ENCODE assay signal across 1 cellular context in genomic region chr9:92183449-92183848, GRCh38.
TF ChIP-seq lines count a peak whose summit lies in the region.

No MANE protein-coding gene starts in this region.

TF ChIP-seq in K562, 482 proteins besides CTCF, POLR2A, EP300 and RAD21 (continued from another document and continues in another):
- peak; percentile 34; the same call in 1 of the 2 replicates for TF ChIP-seq MGA (IDR thresholded peaks at IDR 0.05)
- peak; percentile 80 for TF ChIP-seq CBFA2T3 (IDR thresholded peaks at IDR 0.05)
- TF ChIP-seq HMBOX1 (IDR thresholded peaks at IDR 0.05) = peak; percentile 89
- TF ChIP-seq FUS (optimal IDR thresholded peaks at IDR 0.05; ENCODE audit: low read depth, low read length) = no peak
- no peak for TF ChIP-seq DNMT1 (IDR thresholded peaks at IDR 0.05)
- no peak for TF ChIP-seq SIX5 (IDR thresholded peaks at IDR 0.05; ENCODE audit: borderline replicate concordance in 1 of 2, insufficient read depth in 1 of 2, low read depth in 1 of 2, low read length in 2 of 2)
- no peak for TF ChIP-seq TFAP4 (CRISPR knock-in tag; IDR thresholded peaks at IDR 0.05; ENCODE audit: borderline replicate concordance)
- peak; percentile 65; the same call in 1 of the 2 replicates for TF ChIP-seq ZNF740 (CRISPR knock-in tag; IDR thresholded peaks at IDR 0.05)
- no peak for TF ChIP-seq ZNF740 (tag; IDR thresholded peaks at IDR 0.05)
- no peak for TF ChIP-seq ZNF512 (tag; IDR thresholded peaks at IDR 0.05)
- no peak for TF ChIP-seq RBFOX2 (IDR thresholded peaks at IDR 0.05; ENCODE audit: low read depth, low read length)
- TF ChIP-seq E2F6 (IDR thresholded peaks at IDR 0.05; ENCODE audit: borderline replicate concordance in 1 of 2, extremely low read depth in 1 of 2, insufficient read depth in 1 of 2, insufficient read length in 1 of 2, low read depth in 1 of 2, low read length in 1 of 2, poor library complexity in 1 of 2, severe bottlenecking in 1 of 2) = peak in 1 of 2 experiments; percentile 54
- no peak for TF ChIP-seq POLR3A (IDR thresholded peaks at IDR 0.05; ENCODE audit: borderline replicate concordance, extremely low read depth, insufficient read depth, insufficient read length)
- TF ChIP-seq HDAC1 (IDR thresholded peaks at IDR 0.05) = no peak
- TF ChIP-seq CCAR2 (IDR thresholded peaks at IDR 0.05; ENCODE audit: low read depth, low read length) = no peak
- no peak for TF ChIP-seq RERE (CRISPR knock-in tag; IDR thresholded peaks at IDR 0.05; ENCODE audit: borderline replicate concordance)
- no peak for TF ChIP-seq GATAD2B (IDR thresholded peaks at IDR 0.05; ENCODE audit: borderline replicate concordance)
- peak; percentile 55 for TF ChIP-seq MEIS2 (IDR thresholded peaks at IDR 0.05; ENCODE audit: partially characterized antibody)
- no peak for TF ChIP-seq SMARCE1 (IDR thresholded peaks at IDR 0.05)
- TF ChIP-seq RBBP5 (IDR thresholded peaks at IDR 0.05; ENCODE audit: borderline replicate concordance, insufficient read depth, low read length, poor library complexity, severe bottlenecking) = no peak
- no peak for TF ChIP-seq ZNF561 (CRISPR knock-in tag; conservative IDR thresholded peaks at IDR 0.05)
- TF ChIP-seq ERF (CRISPR knock-in tag; IDR thresholded peaks at IDR 0.05) = no peak
- TF ChIP-seq ELF4 (CRISPR knock-in tag; IDR thresholded peaks at IDR 0.05) = no peak
- TF ChIP-seq ZNF197 (CRISPR knock-in tag; IDR thresholded peaks at IDR 0.05; ENCODE audit: low read depth) = no peak
- no peak for TF ChIP-seq TFAM (CRISPR knock-in tag; conservative IDR thresholded peaks at IDR 0.05)
- TF ChIP-seq L3MBTL2 (IDR thresholded peaks at IDR 0.05) = peak; percentile 61; the same call in 1 of the 2 replicates
- TF ChIP-seq CBX5 (IDR thresholded peaks at IDR 0.05; ENCODE audit: borderline replicate concordance, low read depth) = no peak
- peak; percentile 54 for TF ChIP-seq CBFA2T2 (conservative IDR thresholded peaks at IDR 0.05)
- TF ChIP-seq C11orf30 (IDR thresholded peaks at IDR 0.05; ENCODE audit: low read depth) = no peak
- no peak for TF ChIP-seq ZFP36 (IDR thresholded peaks at IDR 0.05; ENCODE audit: low read depth, low read length, partially characterized antibody)
- peak; percentile 23; the same call in 1 of the 2 replicates for TF ChIP-seq TEAD4 (IDR thresholded peaks at IDR 0.05; ENCODE audit: low read length)
- no peak for TF ChIP-seq TEAD4 (CRISPR knock-in tag; IDR thresholded peaks at IDR 0.05; ENCODE audit: borderline replicate concordance)
- no peak for TF ChIP-seq GMEB1 (CRISPR knock-in tag; IDR thresholded peaks at IDR 0.05)
- TF ChIP-seq KDM2B (CRISPR knock-in tag; IDR thresholded peaks at IDR 0.05) = no peak
